ENCODE assay signal across 8 cellular contexts in the genomic region with DNA sequence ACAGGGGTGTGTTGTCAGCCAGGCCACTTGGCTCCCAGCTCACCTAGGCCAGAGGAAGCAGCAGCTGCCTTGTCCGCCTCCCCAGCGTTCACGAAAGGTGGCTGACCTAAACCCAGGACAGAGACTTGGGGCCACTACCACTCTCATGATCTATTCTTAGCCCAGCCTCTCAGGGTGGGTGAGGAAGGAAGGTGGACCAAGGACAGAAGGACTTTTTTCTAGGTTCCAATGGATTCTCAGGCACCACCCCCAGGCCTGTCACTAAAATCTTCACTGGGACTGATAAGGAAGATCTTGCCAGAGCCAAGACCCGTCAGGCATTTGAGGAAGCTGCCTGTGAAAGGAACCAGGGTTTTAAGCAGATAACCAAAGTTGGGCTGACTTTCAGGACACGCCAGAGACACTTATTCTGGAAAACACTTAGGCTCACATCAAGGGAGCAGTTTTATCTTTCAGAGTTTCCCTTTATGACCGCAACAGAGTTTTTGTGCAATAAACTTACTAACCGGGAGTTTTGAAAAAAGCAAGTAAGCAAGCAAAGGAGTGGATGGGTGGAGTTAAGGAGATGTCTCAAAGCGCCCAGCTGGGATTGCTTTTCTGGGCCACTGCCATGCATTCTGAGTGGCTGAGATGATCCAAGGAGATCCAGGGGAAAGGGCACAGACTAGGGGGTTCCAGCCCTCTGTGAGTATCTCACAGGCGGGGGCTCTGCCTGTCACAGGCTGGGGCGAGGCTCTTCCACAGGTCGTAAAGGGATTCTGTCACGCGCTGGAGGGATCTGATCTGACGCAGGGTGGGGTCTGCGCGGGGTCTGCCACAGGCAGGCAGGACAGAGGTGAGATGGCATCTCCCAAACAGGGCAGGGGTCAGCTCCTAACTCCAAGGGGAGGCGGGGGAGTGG. TPM values are rescaled to one million over a fixed set of nuclear protein-coding genes. Genes with fewer than 3 reads are reported as not detected.
DNase-seq lines count a peak whose midpoint lies in the region; ATAC-seq, FAIRE-seq and TF ChIP-seq lines count a peak whose summit lies in the region.

No MANE protein-coding gene starts in this region.

- no peak for TF ChIP-seq CTCF in D721Med (IDR thresholded peaks at IDR 0.05; ENCODE audit: insufficient read depth, missing control alignments)

- no peak overlapping the region for H3K9ac ChIP-seq in HUES48 (ENCODE audit: low read depth, low read length)
- peak overlapping the region; percentile 59 for H3K9ac ChIP-seq in rectal smooth muscle tissue (ENCODE audit: low read length)

- H3K9me3 Mint-ChIP-seq in activated naive CD8-positive, alpha-beta T cell treated with anti-CD3 and anti-CD28 coated beads for 36 hours, result no peaks in the 10 kb centered on the region

- H3K4me3 ChIP-seq in HUES48 (ENCODE audit: low read depth, low read length) (peak overlapping the region; percentile 89), rectal smooth muscle tissue (ENCODE audit: low read length) (peak overlapping the region; percentile 95)

- H3K27ac ChIP-seq in HUES48 (ENCODE audit: low read depth, low read length), result no peak overlapping the region
- no peak overlapping the region for H3K27ac ChIP-seq in rectal smooth muscle tissue (ENCODE audit: low read depth, low read length)

- peaks cover 18% of the 10 kb centered on the region for H3K4me1 Mint-ChIP-seq in activated naive CD8-positive, alpha-beta T cell treated with anti-CD3 and anti-CD28 coated beads for 36 hours

- no peak for FAIRE-seq in D721Med (lab: Jason Lieb, UNC)

- H3K4me1 ChIP-seq in HUES48 (ENCODE audit: control insufficient read depth, insufficient read depth, low read length) (0 out of 2 replicates have a peak, but pooled peaks cover 4% of the 10 kb centered on the region), rectal smooth muscle tissue (ENCODE audit: control insufficient read depth, insufficient read depth, low read length) (peaks cover 2% of the 10 kb centered on the region)

- ATAC-seq in left ventricle myocardium superior, result peak; percentile 73
- no peak for ATAC-seq in GM19324 (IDR thresholded peaks at IDR 0.05; ENCODE audit: low FRiP score, unreplicated experiment)

- DNase-seq in ELR (ENCODE audit: low read depth) (peak; percentile 54), left ventricle myocardium superior (peak; percentile 76), NCI-H226 (no peak), D721Med (ENCODE audit: insufficient read length, low spot score) (no peak)
- DNase-seq in activated naive CD8-positive, alpha-beta T cell treated with anti-CD3 and anti-CD28 coated beads for 36 hours, result no peak

- no peaks in the 10 kb centered on the region for H3K36me3 ChIP-seq in HUES48 (ENCODE audit: control insufficient read depth, insufficient read depth, low read length)
- H3K36me3 ChIP-seq in rectal smooth muscle tissue (ENCODE audit: control insufficient read depth, insufficient read depth, low read length), result no peaks in the 10 kb centered on the region

- no peaks in the 10 kb centered on the region for H3K9me3 ChIP-seq in HUES48 (ENCODE audit: control insufficient read depth, insufficient read depth, low read length)

- no peaks in the 10 kb centered on the region for H3K27me3 Mint-ChIP-seq in activated naive CD8-positive, alpha-beta T cell treated with anti-CD3 and anti-CD28 coated beads for 36 hours

- peaks cover 11% of the 10 kb centered on the region for H3K27me3 ChIP-seq in HUES48 (ENCODE audit: control insufficient read depth, insufficient read depth, low read length)
- no peaks in the 10 kb centered on the region for H3K27me3 ChIP-seq in rectal smooth muscle tissue (ENCODE audit: control insufficient read depth, insufficient read depth, low read length)

- peak overlapping the region; percentile 86 for H3K27ac Mint-ChIP-seq in activated naive CD8-positive, alpha-beta T cell treated with anti-CD3 and anti-CD28 coated beads for 36 hours

- intact Hi-C loops in left ventricle myocardium superior (cut with micrococcal nuclease), result loop anchor here (2.0 kb wide), 1 partner anchor 93 kb away; no protein-coding TSS in a partner anchor

- H3K36me3 Mint-ChIP-seq in activated naive CD8-positive, alpha-beta T cell treated with anti-CD3 and anti-CD28 coated beads for 36 hours, result no peaks in the 10 kb centered on the region

- H3K4me3 Mint-ChIP-seq in activated naive CD8-positive, alpha-beta T cell treated with anti-CD3 and anti-CD28 coated beads for 36 hours, result peak overlapping the region; percentile 91

RNA-seq across cellular contexts. Expression of a gene that starts 1.0 kb away (rescaled TPM):
- total RNA-seq in activated naive CD8-positive, alpha-beta T cell treated with anti-CD3 and anti-CD28 coated beads for 36 hours, result 1 to 10 TPM; 1.9 to 2.1 TPM
- total RNA-seq in left ventricle myocardium superior, result 175 TPM

RNA-seq across cellular contexts. Expression of a gene that starts 26.8 kb away (rescaled TPM):
- total RNA-seq in activated naive CD8-positive, alpha-beta T cell treated with anti-CD3 and anti-CD28 coated beads for 36 hours, result not detected
- total RNA-seq in left ventricle myocardium superior, result not detected

RNA-seq across cellular contexts. Expression of a gene that starts 45.5 kb away (rescaled TPM):
- total RNA-seq in activated naive CD8-positive, alpha-beta T cell treated with anti-CD3 and anti-CD28 coated beads for 36 hours, result not detected
- total RNA-seq in left ventricle myocardium superior, result not detected

Comparison
In these comparisons a context has a peak if more than half of its experiments do, and no peak if none do; other contexts are left out.
1. DNase-seq: peak in ELR (single experiment) and left ventricle myocardium superior (single experiment); none in activated naive CD8-positive, alpha-beta T cell treated with anti-CD3 and anti-CD28 coated beads for 36 hours (single experiment), NCI-H226 (single experiment) and D721Med (single experiment).
2. RNA of a gene that starts 1.0 kb away (total RNA-seq): 175 TPM in left ventricle myocardium superior (single experiment); 1.9 to 2.1 TPM in activated naive CD8-positive, alpha-beta T cell treated with anti-CD3 and anti-CD28 coated beads for 36 hours; every median in the first group is over 10 times any median in the second.